In genomic region chr2:120758181-120759048, GRCh38 we compare ENCODE assay signal across 11 cellular contexts. TPM values are rescaled to one million over a fixed set of nuclear protein-coding genes. Genes with fewer than 3 reads are reported as not detected.
DNase-seq lines count a peak whose midpoint lies in the region; TF ChIP-seq lines count a peak whose summit lies in the region.
"Had no signal": no experiment of that assay in that cellular context is flagged by ENCODE, and none has a peak within 500 bp of the region (broad histone marks: within the 10 kb centered on the region; RNA-seq: fewer than 3 reads in every experiment).

No MANE protein-coding gene starts in this region.

- H3K4me3 ChIP-seq in WI38 (ENCODE audit: low read depth, low read length) = peak overlapping the region; percentile 8; the same call in 1 of the 2 replicates
- no peak overlapping the region for H3K4me3 ChIP-seq in fibroblast of mammary gland (ENCODE audit: control insufficient read depth, low read depth, low read length)
- H3K4me3 ChIP-seq in mucosa of rectum (ENCODE audit: low read length in 2 of 2) = no peak overlapping the region
- H3K4me3 ChIP-seq in thyroid gland (replicated peaks in 1 of 3) = no peak overlapping the region
- H3K4me3 ChIP-seq: lung had no signal

- peaks cover 3% of the 10 kb centered on the region for H3K27me3 Mint-ChIP-seq in activated CD4-positive, alpha-beta memory T cell treated with anti-CD3 and anti-CD28 coated beads, Interleukin-2, amount 10 ng/mL, durations not matched to agents 7 days and 5 days
- H3K27me3 Mint-ChIP-seq in activated naive CD4-positive, alpha-beta T cell treated with anti-CD3 and anti-CD28 coated beads for 36 hours (ENCODE audit: low read depth) = no peaks in the 10 kb centered on the region

- 40 to 72% methylated on average over 9 to 14 of the region's 16 CpGs for WGBS in thyroid gland, 2 donors

- H3K4me1 Mint-ChIP-seq in activated CD4-positive, alpha-beta memory T cell treated with anti-CD3 and anti-CD28 coated beads, Interleukin-2, amount 10 ng/mL, durations not matched to agents 7 days and 5 days = no peaks in the 10 kb centered on the region
- H3K4me1 Mint-ChIP-seq in activated naive CD4-positive, alpha-beta T cell treated with anti-CD3 and anti-CD28 coated beads for 36 hours (ENCODE audit: low read depth) = no peaks in the 10 kb centered on the region
- H3K4me1 Mint-ChIP-seq: activated naive CD8-positive, alpha-beta T cell treated with anti-CD3 and anti-CD28 coated beads, Interleukin-2, amount 10 ng/mL, durations not matched to agents 7 days and 5 days had no signal

- H3K36me3 ChIP-seq in mucosa of rectum (ENCODE audit: control insufficient read depth in 2 of 2, insufficient read depth in 2 of 2, low read length in 2 of 2) (no peaks in the 10 kb centered on the region), thyroid gland (no peaks in the 10 kb centered on the region)

- TF ChIP-seq CTCF in WI38 (IDR thresholded peaks at IDR 0.05; ENCODE audit: low read depth, low read length) (no peak), fibroblast of mammary gland (conservative IDR thresholded peaks at IDR 0.05; ENCODE audit: control insufficient read depth, insufficient read depth, low read depth, low read length) (no peak), thyroid gland (IDR thresholded peaks at IDR 0.05) (no peak)

- CTCF ChIA-PET in activated CD4-positive, alpha-beta memory T cell treated with anti-CD3 and anti-CD28 coated beads, Interleukin-2, amount 10 ng/mL, durations not matched to agents 7 days and 5 days (lab: Charles Lee) = no interaction called here
- CTCF ChIA-PET in activated naive CD4-positive, alpha-beta T cell treated with anti-CD3 and anti-CD28 coated beads for 36 hours (lab: Charles Lee) = no interaction called here

- no peaks in the 10 kb centered on the region for H3K27me3 ChIP-seq in mucosa of rectum (ENCODE audit: control insufficient read depth in 2 of 2, insufficient read depth in 2 of 2, low read length in 2 of 2)
- no peaks in the 10 kb centered on the region for H3K27me3 ChIP-seq in thyroid gland

- TF ChIP-seq POLR2A in thyroid gland (IDR thresholded peaks at IDR 0.05) = no peak

- peaks cover 0 to 5% of the 10 kb centered on the region in 2 donors for H3K4me1 ChIP-seq in mucosa of rectum (ENCODE audit: control insufficient read depth in 2 of 2, insufficient read depth in 2 of 2, low read length in 2 of 2)
- no peaks in the 10 kb centered on the region for H3K4me1 ChIP-seq in thyroid gland

- no peaks in the 10 kb centered on the region for H3K36me3 Mint-ChIP-seq in activated CD4-positive, alpha-beta memory T cell treated with anti-CD3 and anti-CD28 coated beads, Interleukin-2, amount 10 ng/mL, durations not matched to agents 7 days and 5 days (ENCODE audit: low read depth)
- H3K36me3 Mint-ChIP-seq in activated naive CD4-positive, alpha-beta T cell treated with anti-CD3 and anti-CD28 coated beads for 36 hours (ENCODE audit: low read depth) = no peaks in the 10 kb centered on the region
- H3K36me3 Mint-ChIP-seq: activated naive CD8-positive, alpha-beta T cell treated with anti-CD3 and anti-CD28 coated beads, Interleukin-2, amount 10 ng/mL, durations not matched to agents 7 days and 5 days had no signal

- no peak overlapping the region for H3K4me3 Mint-ChIP-seq in activated CD4-positive, alpha-beta memory T cell treated with anti-CD3 and anti-CD28 coated beads, Interleukin-2, amount 10 ng/mL, durations not matched to agents 7 days and 5 days
- no peak overlapping the region for H3K4me3 Mint-ChIP-seq in activated naive CD4-positive, alpha-beta T cell treated with anti-CD3 and anti-CD28 coated beads for 36 hours
- H3K4me3 Mint-ChIP-seq: activated naive CD8-positive, alpha-beta T cell treated with anti-CD3 and anti-CD28 coated beads, Interleukin-2, amount 10 ng/mL, durations not matched to agents 7 days and 5 days had no signal

- H3K9me3 Mint-ChIP-seq in activated CD4-positive, alpha-beta memory T cell treated with anti-CD3 and anti-CD28 coated beads, Interleukin-2, amount 10 ng/mL, durations not matched to agents 7 days and 5 days = no peaks in the 10 kb centered on the region
- H3K9me3 Mint-ChIP-seq in activated naive CD4-positive, alpha-beta T cell treated with anti-CD3 and anti-CD28 coated beads for 36 hours = no peaks in the 10 kb centered on the region
- H3K9me3 Mint-ChIP-seq: activated naive CD8-positive, alpha-beta T cell treated with anti-CD3 and anti-CD28 coated beads, Interleukin-2, amount 10 ng/mL, durations not matched to agents 7 days and 5 days had no signal

- H3K9me3 ChIP-seq in mucosa of rectum (ENCODE audit: control insufficient read depth in 2 of 2, low read length in 2 of 2) (no peaks in the 10 kb centered on the region), thyroid gland (no peaks in the 10 kb centered on the region)

- no peak overlapping the region for H3K9ac ChIP-seq in mucosa of rectum (ENCODE audit: low read depth in 1 of 2, low read length in 2 of 2)

- intact Hi-C loops in thyroid gland (cut with DNase I) = no loop called here
- intact Hi-C loops in activated naive CD4-positive, alpha-beta T cell treated with anti-CD3 and anti-CD28 coated beads for 36 hours (cut with micrococcal nuclease) = no loop called here

- H3K27ac Mint-ChIP-seq in activated CD4-positive, alpha-beta memory T cell treated with anti-CD3 and anti-CD28 coated beads, Interleukin-2, amount 10 ng/mL, durations not matched to agents 7 days and 5 days = no peak overlapping the region
- no peak overlapping the region for H3K27ac Mint-ChIP-seq in activated naive CD4-positive, alpha-beta T cell treated with anti-CD3 and anti-CD28 coated beads for 36 hours
- H3K27ac Mint-ChIP-seq: activated naive CD8-positive, alpha-beta T cell treated with anti-CD3 and anti-CD28 coated beads, Interleukin-2, amount 10 ng/mL, durations not matched to agents 7 days and 5 days had no signal

- H3K27ac ChIP-seq in mucosa of rectum (ENCODE audit: low read depth in 2 of 2, low read length in 2 of 2) (peak overlapping the region; percentile 58 to 70), thyroid gland (peak overlapping the region in 2 of 3 donors; percentile 18 to 52)

- POLR2A ChIA-PET in activated CD4-positive, alpha-beta memory T cell treated with anti-CD3 and anti-CD28 coated beads, Interleukin-2, amount 10 ng/mL, durations not matched to agents 7 days and 5 days (lab: Charles Lee) = no interaction called here

- peak; percentile 87 for DNase-seq in fibroblast of mammary gland (ENCODE audit: low read depth)
- no peak for DNase-seq in thyroid gland
- DNase-seq in HCEC 1CT = no peak
- DNase-seq in OCI-M2 (lab: John Stamatoyannopoulos, UW; ENCODE audit: unreplicated experiment) = no peak
- no peak for DNase-seq in activated CD4-positive, alpha-beta memory T cell treated with anti-CD3 and anti-CD28 coated beads, Interleukin-2, amount 10 ng/mL, durations not matched to agents 7 days and 5 days
- no peak for DNase-seq in activated naive CD4-positive, alpha-beta T cell treated with anti-CD3 and anti-CD28 coated beads for 36 hours
- DNase-seq: activated naive CD8-positive, alpha-beta T cell treated with anti-CD3 and anti-CD28 coated beads, Interleukin-2, amount 10 ng/mL, durations not matched to agents 7 days and 5 days; NCI-H1092 had no signal

RNA-seq across cellular contexts. Expression of gene GLI2, which starts 22.7 kb away (rescaled TPM):
- total RNA-seq in thyroid gland = 1 to 10 TPM; 1.1 to 1.4 (median 1.3) TPM
- total RNA-seq in activated CD4-positive, alpha-beta memory T cell treated with anti-CD3 and anti-CD28 coated beads, Interleukin-2, amount 10 ng/mL, durations not matched to agents 7 days and 5 days = under 1 TPM; 0.43 to 0.75 TPM
- total RNA-seq in activated naive CD4-positive, alpha-beta T cell treated with anti-CD3 and anti-CD28 coated beads for 36 hours = not detected
